In genomic region chr1:35564037-35564883, GRCh38 we compare ENCODE assay signal across 8 cellular contexts. TPM values are rescaled to one million over a fixed set of nuclear protein-coding genes. Genes with fewer than 3 reads are reported as not detected.
DNase-seq lines count a peak whose midpoint lies in the region; ATAC-seq and TF ChIP-seq lines count a peak whose summit lies in the region.

No MANE protein-coding gene starts in this region.

- peak overlapping the region in 1 of 2 donors; percentile 82 for H3K27ac Mint-ChIP-seq in natural killer cell

- intact Hi-C loops in OCI-LY7 (cut with micrococcal nuclease; ENCODE audit: unreplicated experiment) (loop anchor here (1.0 kb wide), 1 partner anchor 113 kb away; no protein-coding TSS in a partner anchor), natural killer cell (cut with micrococcal nuclease) (loop anchor here (1.0 kb wide), 2 partner anchors 113 to 210 kb away; no protein-coding TSS in a partner anchor)

- peaks cover 20 to 47% of the 10 kb centered on the region in 2 donors for H3K4me1 Mint-ChIP-seq in natural killer cell

- TF ChIP-seq CTCF in OCI-LY7 (conservative IDR thresholded peaks at IDR 0.05; ENCODE audit: low read length) = peak; percentile 87
- TF ChIP-seq CTCF in natural killer cell (IDR thresholded peaks at IDR 0.05) = peak; percentile 78

- no TSS peak for BruUV-seq in OCI-LY7 (replicated peaks; lab: Mats Ljungman, UMichigan)

- no peaks in the 10 kb centered on the region for H3K9me3 ChIP-seq in OCI-LY7 (ENCODE audit: low read length)

- no peak overlapping the region for H3K27ac ChIP-seq in OCI-LY7 (ENCODE audit: low read depth, low read length, poor library complexity, severe bottlenecking)

- H3K9me2 ChIP-seq in OCI-LY7 (ENCODE audit: insufficient read depth, low read length) = no peaks in the 10 kb centered on the region

- no peaks in the 10 kb centered on the region for H3K4me1 ChIP-seq in OCI-LY7 (ENCODE audit: insufficient read depth, low read length, poor library complexity, severe bottlenecking)

- DNase-seq in DMS79 treated with DMSO at 0.1 percent for 48 hours (lab: John Stamatoyannopoulos, UW) (peak; percentile 75), HUDEP-2 (lab: John Stamatoyannopoulos, UW; ENCODE audit: unreplicated experiment in 76 of 76) (peak in 68 of 76 experiments; percentile 4 to 84 (median 58)), OCI-LY7 (ENCODE audit: low spot score) (peak; percentile 85), natural killer cell (peak; percentile 76)
- peak; percentile 91 for DNase-seq in activated CD8-positive, alpha-beta memory T cell treated with anti-CD3 and anti-CD28 coated beads, Interleukin-2, amount 50 U/mL, for 48 hours
- DNase-seq in stimulated activated naive CD4-positive, alpha-beta T cell treated with Interleukin-2 at 50 U/mL for 16 hours (lab: John Stamatoyannopoulos, UW) = peak; percentile 70

- H3K4me3 Mint-ChIP-seq in natural killer cell = no peak overlapping the region

- H3K36me3 ChIP-seq in OCI-LY7 (ENCODE audit: insufficient read depth, low read length) = peaks cover 14% of the 10 kb centered on the region; the same call in 1 of the 2 replicates

- no peaks in the 10 kb centered on the region for H3K9me3 Mint-ChIP-seq in natural killer cell

- POLR2A ChIA-PET in OCI-LY7 (lab: Charles Lee) = interaction anchor here (1.3 kb wide), 1 partner anchor 114 kb away, joined by 6 read pairs; no protein-coding TSS in a partner anchor

- no peaks in the 10 kb centered on the region for H3K79me2 ChIP-seq in OCI-LY7 (ENCODE audit: insufficient read depth, low read depth, low read length)

- no peaks in the 10 kb centered on the region; the same call in 1 of the 2 replicates for H4K20me1 ChIP-seq in OCI-LY7 (ENCODE audit: insufficient read depth, low read length)

- no peak overlapping the region for H3K4me3 ChIP-seq in OCI-LY7 (ENCODE audit: low read depth, low read length, poor library complexity, severe bottlenecking)

- H3K4me2 ChIP-seq in OCI-LY7 (ENCODE audit: low read length) = no peak overlapping the region

- H3K36me3 Mint-ChIP-seq in natural killer cell = no peaks in the 10 kb centered on the region

- no peak overlapping the region for H2AFZ ChIP-seq in OCI-LY7 (ENCODE audit: low read length)

- ATAC-seq in esophagus mucosa = peak; percentile 50
- peak; percentile 73 to 90 (median 83) for ATAC-seq in natural killer cell
- ATAC-seq in GM19351 (IDR thresholded peaks at IDR 0.05; ENCODE audit: unreplicated experiment) = no peak

- CTCF ChIA-PET in OCI-LY7 (lab: Charles Lee; ENCODE audit: unreplicated experiment) = interaction anchor here (0.9 to 2.2 kb wide), 4 partner anchors 9 to 151 kb away, joined by 3 to 17 read pairs (median 4); no protein-coding TSS in a partner anchor

- no peaks in the 10 kb centered on the region for H3K27me3 Mint-ChIP-seq in natural killer cell (ENCODE audit: low read depth in 2 of 2)

RNA-seq across cellular contexts. Expression of gene NCDN, which starts 6.7 kb away (rescaled TPM):
- total RNA-seq in OCI-LY7 (2014; rRNA removed; shearing (Covaris generic)) = 16.5 and 22.2 TPM in 2 replicates
- 25.8 and 30.1 TPM in 2 replicates for total RNA-seq in OCI-LY7 (2022)
- 10.6 TPM for total RNA-seq in esophagus mucosa
- total RNA-seq in natural killer cell = 10 to 100 TPM in 1 of 3 donors, 1 to 10 TPM in 2; 7.9 to 10.7 (median 9.9) TPM

RNA-seq across cellular contexts. Expression of gene KIAA0319L, which starts 7.1 kb away (rescaled TPM):
- 23.1 and 25.3 TPM in 2 replicates for total RNA-seq in OCI-LY7 (2014; rRNA removed; shearing (Covaris generic))
- 44.9 and 47.4 TPM in 2 replicates for total RNA-seq in OCI-LY7 (2022)
- 28.2 TPM for total RNA-seq in esophagus mucosa
- 10 to 100 TPM; 51.3 to 75.0 (median 64.8) TPM for total RNA-seq in natural killer cell

RNA-seq across cellular contexts. Expression of gene TFAP2E, which starts 8.9 kb away (rescaled TPM):
- 1.1 and 1.3 TPM in 2 replicates for total RNA-seq in OCI-LY7 (2014; rRNA removed; shearing (Covaris generic))
- 1.2 and 1.4 TPM in 2 replicates for total RNA-seq in OCI-LY7 (2022)
- total RNA-seq in esophagus mucosa = 1.1 TPM
- 1 to 10 TPM; 6.6 to 7.3 (median 6.9) TPM for total RNA-seq in natural killer cell
